ENCODE assay signal across 11 cellular contexts in genomic region chr17:33905338-33905800, GRCh38.
DNase-seq lines count a peak whose midpoint lies in the region; ATAC-seq and TF ChIP-seq lines count a peak whose summit lies in the region.
"Had no signal": no experiment of that assay in that cellular context is flagged by ENCODE, and none has a peak within 500 bp of the region (broad histone marks: within the 10 kb centered on the region; RNA-seq: fewer than 3 reads in every experiment).

No MANE protein-coding gene starts in this region.

- TF ChIP-seq POLR2A in erythroblast (IDR thresholded peaks at IDR 0.05; ENCODE audit: low read length) = peak; percentile 78

- DNase-seq in ELF-1 (ENCODE audit: low read depth, low spot score) = peak; percentile 12
- DNase-seq in NCI-H526 treated with DMSO at 0.1 percent for 48 hours (lab: John Stamatoyannopoulos, UW) = peak; percentile 93
- peak; percentile 92 to 96 for DNase-seq in erythroblast (lab: John Stamatoyannopoulos, UW)
- DNase-seq in activated naive CD4-positive, alpha-beta T cell treated with anti-CD3 and anti-CD28 coated beads, Interleukin-2, amount 50 U/mL, for 16 hours = no peak
- DNase-seq: Caco-2; CD8-positive, alpha-beta T cell; GDM1; HCEC 1CT had no signal

- ATAC-seq in GM19467 (IDR thresholded peaks at IDR 0.05; ENCODE audit: unreplicated experiment) (no peak), HG03354 (IDR thresholded peaks at IDR 0.05; ENCODE audit: poor library complexity, severe bottlenecking, unreplicated experiment) (no peak)
- ATAC-seq: CD8-positive, alpha-beta T cell; GM23338 had no signal
